ENCODE assay signal across 16 cellular contexts in the genomic region with DNA sequence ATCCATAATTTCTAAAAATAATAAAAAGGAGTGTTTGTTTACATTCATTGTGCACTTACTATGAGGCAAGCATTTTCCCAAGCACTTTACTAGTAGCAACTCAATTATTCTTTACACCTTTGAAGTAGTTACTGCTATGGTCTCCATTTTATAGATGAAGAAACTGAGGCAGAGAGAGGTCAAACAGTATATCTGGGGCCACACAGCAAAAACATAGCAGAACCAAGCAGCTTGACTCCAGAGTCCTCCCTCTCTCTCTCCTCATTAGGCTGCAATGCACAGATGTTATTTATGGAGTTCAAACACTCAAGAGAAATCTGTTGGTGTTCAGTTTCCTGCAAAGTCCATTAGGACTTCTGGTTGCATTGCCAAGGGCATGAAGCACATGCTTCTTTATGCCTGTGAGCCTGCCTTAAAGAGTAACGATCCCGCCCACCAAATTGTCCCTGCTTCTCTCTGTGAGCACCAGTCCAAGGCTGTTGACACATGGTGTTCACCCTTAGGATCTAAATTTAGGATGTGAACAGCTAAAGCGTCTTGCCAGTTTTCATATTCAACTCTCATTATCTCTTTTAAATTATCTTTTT. TPM values are rescaled to one million over a fixed set of nuclear protein-coding genes. Genes with fewer than 3 reads are reported as not detected.
DNase-seq lines count a peak whose midpoint lies in the region; TF ChIP-seq lines count a peak whose summit lies in the region.
"Had no signal": no experiment of that assay in that cellular context is flagged by ENCODE, and none has a peak within 500 bp of the region (broad histone marks: within the 10 kb centered on the region; RNA-seq: fewer than 3 reads in every experiment).

No MANE protein-coding gene starts in this region.

- no peaks in the 10 kb centered on the region for H3K9me3 Mint-ChIP-seq in neural progenitor cell

- H3K4me1 ChIP-seq in right atrium auricular region: peaks cover 0 to 24% of the 10 kb centered on the region in 2 donors
- H3K4me1 ChIP-seq in neural progenitor cell: peaks cover 20% of the 10 kb centered on the region
- H3K4me1 ChIP-seq: Caco-2, pancreas, spleen had no signal

- H3K4me2 ChIP-seq in neural progenitor cell: no peak overlapping the region

- H3K4me3 ChIP-seq in right atrium auricular region: no peak overlapping the region
- H3K4me3 ChIP-seq in neural progenitor cell: no peak overlapping the region
- H3K4me3 ChIP-seq: pancreas, SJSA1, spleen had no signal

- H3K4me1 Mint-ChIP-seq in neural progenitor cell: peaks cover 32% of the 10 kb centered on the region

- peaks cover 10% of the 10 kb centered on the region for H3K36me3 Mint-ChIP-seq in neural progenitor cell

- H3K79me2 ChIP-seq in neural progenitor cell (ENCODE audit: low read depth): no peaks in the 10 kb centered on the region

- no peak for TF ChIP-seq CTCF in right atrium auricular region (IDR thresholded peaks at IDR 0.05)
- no peak for TF ChIP-seq CTCF in neural progenitor cell (IDR thresholded peaks at IDR 0.05)

- DNase-seq in DMS79 treated with DMSO at 0.1 percent for 48 hours (lab: John Stamatoyannopoulos, UW): peak; percentile 14
- peak; percentile 37 for DNase-seq in NCI-H2081 treated with DMSO at 0.1 percent for 48 hours (lab: John Stamatoyannopoulos, UW)
- DNase-seq in NCI-H82 (lab: John Stamatoyannopoulos, UW): peak; percentile 87
- no peak for DNase-seq in right atrium auricular region (ENCODE audit: low spot score)
- no peak for DNase-seq in NK-92 treated with Interleukin-12 subunit alpha and Interleukin-12 subunit beta, amount 100 ng/mL, for 24 hours (lab: John Stamatoyannopoulos, UW)
- no peak for DNase-seq in KBM-7
- DNase-seq in DMS114 treated with DMSO at 0.1 percent for 48 hours (lab: John Stamatoyannopoulos, UW; ENCODE audit: unreplicated experiment): no peak
- no peak for DNase-seq in neural progenitor cell (ENCODE audit: low spot score)
- DNase-seq: activated gamma-delta T cell, Caco-2, cortex of kidney, GOT3, kidney, pancreas, spleen had no signal

- in situ Hi-C loops in KBM-7 (cut with MboI; ENCODE audit: low pct_unique_long_range_greater_than_20kb, low sequenced_read_pairs): no loop called here

- H3K9ac ChIP-seq in neural progenitor cell: no peak overlapping the region

- H3K27ac ChIP-seq in right atrium auricular region (peak overlapping the region; percentile 73 to 90), neural progenitor cell (no peak overlapping the region)
- H3K27ac ChIP-seq: pancreas, SJSA1, spleen had no signal

- H3K27ac Mint-ChIP-seq in neural progenitor cell: no peak overlapping the region

- peaks cover 15% of the 10 kb centered on the region for H4K20me1 ChIP-seq in neural progenitor cell (ENCODE audit: low read depth)

- H3F3A ChIP-seq in neural progenitor cell (ENCODE audit: low read depth): peaks cover 32% of the 10 kb centered on the region

- H3K27me3 ChIP-seq in right atrium auricular region (no peaks in the 10 kb centered on the region), neural progenitor cell (no peaks in the 10 kb centered on the region)
- H3K27me3 ChIP-seq: pancreas, SJSA1, spleen had no signal

- H3K36me3 ChIP-seq in right atrium auricular region (no peaks in the 10 kb centered on the region), neural progenitor cell (no peaks in the 10 kb centered on the region)
- H3K36me3 ChIP-seq: pancreas, SJSA1, spleen had no signal

- no peaks in the 10 kb centered on the region for H3K27me3 Mint-ChIP-seq in neural progenitor cell (ENCODE audit: insufficient read depth, low read depth)

- H3K4me3 Mint-ChIP-seq in neural progenitor cell: no peak overlapping the region

- H2AFZ ChIP-seq in neural progenitor cell (replicated peaks): no peak overlapping the region

- H3K9me3 ChIP-seq in right atrium auricular region: no peaks in the 10 kb centered on the region
- H3K9me3 ChIP-seq in neural progenitor cell (ENCODE audit: low read depth): no peaks in the 10 kb centered on the region
- H3K9me3 ChIP-seq: Caco-2, pancreas, spleen had no signal

RNA-seq across cellular contexts. Expression of a gene that starts 44.0 kb away (rescaled TPM):
- total RNA-seq in right atrium auricular region (10 to 100 TPM; 39.4 to 40.0 TPM), neural progenitor cell (ENCODE audit: low replicate concordance) (21.1 and 32.2 TPM in 2 replicates)

Comparison
In these comparisons a context has a peak if more than half of its experiments do, and no peak if none do; other contexts are left out.
1. DNase-seq: peak in DMS79 treated with DMSO at 0.1 percent for 48 hours (single experiment), NCI-H2081 treated with DMSO at 0.1 percent for 48 hours (single experiment) and NCI-H82 (single experiment); none in right atrium auricular region (single experiment), NK-92 treated with Interleukin-12 subunit alpha and Interleukin-12 subunit beta, amount 100 ng/mL, for 24 hours (single experiment), KBM-7 (single experiment), DMS114 treated with DMSO at 0.1 percent for 48 hours (single experiment) and neural progenitor cell (single experiment).